In the genomic region with DNA sequence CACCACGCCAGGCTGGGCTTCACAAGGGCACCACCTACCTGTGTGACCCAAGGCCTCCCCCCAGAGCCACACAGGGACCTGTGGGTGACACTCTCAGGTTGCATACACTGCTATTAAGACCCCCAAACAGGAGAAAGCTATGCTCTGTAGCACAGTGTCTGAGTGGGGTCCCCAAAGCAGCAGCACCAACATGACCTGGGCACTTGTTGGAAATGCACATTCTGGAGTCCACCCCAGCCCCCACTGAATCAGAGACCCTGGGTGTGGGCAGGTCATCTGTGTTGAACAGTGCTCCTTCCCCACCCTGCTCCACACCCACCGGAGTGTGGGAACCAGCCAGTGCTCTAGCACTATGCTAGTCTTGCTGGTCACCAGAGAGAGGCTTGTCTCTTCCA, we compare ENCODE assay signal across 16 cellular contexts.
A peak's percentile ranks its signal among the peaks of the same experiment; 100 is the strongest.
DNase-seq lines count a peak whose midpoint lies in the region; ATAC-seq and TF ChIP-seq lines count a peak whose summit lies in the region.
"Had no signal": no experiment of that assay in that cellular context is flagged by ENCODE, and none has a peak within 500 bp of the region (broad histone marks: within the 10 kb centered on the region; RNA-seq: fewer than 3 reads in every experiment).

No MANE protein-coding gene starts in this region.

- TF ChIP-seq CTCF in DND-41 (IDR thresholded peaks at IDR 0.05; ENCODE audit: borderline replicate concordance, extremely low read depth, low read length, poor library complexity, severe bottlenecking) (no peak), RWPE2 (IDR thresholded peaks at IDR 0.05; ENCODE audit: poor library complexity, severe bottlenecking) (no peak), spleen (IDR thresholded peaks at IDR 0.05 in 8 of 11, conservative IDR thresholded peaks at IDR 0.05 in 3 of 11) (no peak)

- TF ChIP-seq POLR2A in spleen (IDR thresholded peaks at IDR 0.05) = no peak

- intact Hi-C loops in spleen (cut with DNase I; ENCODE audit: low total_unique reads) = no loop called here

- no peaks in the 10 kb centered on the region for H3K4me1 Mint-ChIP-seq in stimulated activated memory B cell treated with anti-CD40 and anti-IgM and Interleukin-4, amounts not matched to agents 10 μg/mL and 1 μg/mL and 100 μg/mL, for 72 hours

- H3K9me3 ChIP-seq in DND-41 (ENCODE audit: insufficient read depth, low read length, severe bottlenecking) (peaks cover 14% of the 10 kb centered on the region), RWPE2 (ENCODE audit: severe bottlenecking) (no peaks in the 10 kb centered on the region), spleen (peaks cover 0 to 4% (median 0%) of the 10 kb centered on the region in 8 donors)
- H3K9me3 ChIP-seq: SJCRH30 had no signal

- H3K4me1 ChIP-seq in DND-41 (ENCODE audit: insufficient read depth, low read length) = peaks cover 9% of the 10 kb centered on the region; the same call in 1 of the 2 replicates
- H3K4me1 ChIP-seq in RWPE2 (ENCODE audit: insufficient read depth, poor library complexity, severe bottlenecking) = no peaks in the 10 kb centered on the region
- no peaks in the 10 kb centered on the region for H3K4me1 ChIP-seq in spleen
- H3K4me1 ChIP-seq: SJCRH30 had no signal

- H3K79me2 ChIP-seq in DND-41 (ENCODE audit: insufficient read depth, low read length) = peaks cover 86% of the 10 kb centered on the region

- no peak overlapping the region for H3K27ac Mint-ChIP-seq in stimulated activated memory B cell treated with anti-CD40 and anti-IgM and Interleukin-4, amounts not matched to agents 10 μg/mL and 1 μg/mL and 100 μg/mL, for 72 hours
- H3K27ac Mint-ChIP-seq: CD4-positive, CD25-positive, alpha-beta regulatory T cell; HFFc6 had no signal

- no peak overlapping the region for H3K9ac ChIP-seq in DND-41 (ENCODE audit: low read depth, low read length)

- DNase-seq in DND-41 (no peak), RWPE2 (ENCODE audit: low spot score) (no peak), mesenteric fat pad (ENCODE audit: low spot score) (peak; percentile 69), spleen (no peak)
- DNase-seq: CD4-positive, CD25-positive, alpha-beta regulatory T cell; HFFc6; KG1; NCI-H1092 treated with DMSO at 0.1 percent for 48 hours; NCI-H1436 treated with DMSO at 0.1 percent for 48 hours; NCI-H1930; NCI-H748 treated with DMSO at 0.1 percent for 48 hours; SJCRH30 had no signal

- H3K36me3 ChIP-seq in DND-41 (ENCODE audit: insufficient read depth, low read length) (peaks cover 90% of the 10 kb centered on the region), RWPE2 (ENCODE audit: low read depth) (no peaks in the 10 kb centered on the region), spleen (peaks cover 0 to 5% (median 0%) of the 10 kb centered on the region in 6 donors)
- H3K36me3 ChIP-seq: SJCRH30 had no signal

- no peak overlapping the region for H3K4me2 ChIP-seq in DND-41 (ENCODE audit: insufficient read depth, low read length)

- H3K36me3 Mint-ChIP-seq in stimulated activated memory B cell treated with anti-CD40 and anti-IgM and Interleukin-4, amounts not matched to agents 10 μg/mL and 1 μg/mL and 100 μg/mL, for 72 hours = no peaks in the 10 kb centered on the region

- peaks cover 3% of the 10 kb centered on the region for H3K9me3 Mint-ChIP-seq in stimulated activated memory B cell treated with anti-CD40 and anti-IgM and Interleukin-4, amounts not matched to agents 10 μg/mL and 1 μg/mL and 100 μg/mL, for 72 hours

- H3K27me3 Mint-ChIP-seq in stimulated activated memory B cell treated with anti-CD40 and anti-IgM and Interleukin-4, amounts not matched to agents 10 μg/mL and 1 μg/mL and 100 μg/mL, for 72 hours = no peaks in the 10 kb centered on the region
- H3K27me3 Mint-ChIP-seq: CD4-positive, CD25-positive, alpha-beta regulatory T cell had no signal

- H3K27me3 ChIP-seq in DND-41 (ENCODE audit: insufficient read depth, low read length, poor library complexity) = no peaks in the 10 kb centered on the region
- H3K27me3 ChIP-seq in RWPE2 (ENCODE audit: insufficient read depth, poor library complexity, severe bottlenecking) = peaks cover 4% of the 10 kb centered on the region
- H3K27me3 ChIP-seq in spleen (replicated peaks in 1 of 7) = peaks cover 0 to 5% (median 0%) of the 10 kb centered on the region in 7 donors
- H3K27me3 ChIP-seq: SJCRH30 had no signal

- no peak overlapping the region for H3K4me3 Mint-ChIP-seq in stimulated activated memory B cell treated with anti-CD40 and anti-IgM and Interleukin-4, amounts not matched to agents 10 μg/mL and 1 μg/mL and 100 μg/mL, for 72 hours
- H3K4me3 Mint-ChIP-seq: CD4-positive, CD25-positive, alpha-beta regulatory T cell; HFFc6 had no signal

- WGBS in spleen, 5 donors = 60 to 88% (median 81%) methylated on average over 2 of the region's 2 CpGs

- H3K4me3 ChIP-seq in DND-41 (ENCODE audit: low read depth in 1 of 2, low read length in 2 of 2) (no peak overlapping the region), RWPE2 (ENCODE audit: severe bottlenecking) (no peak overlapping the region), spleen (no peak overlapping the region)
- H3K4me3 ChIP-seq: SJCRH30 had no signal

- H3K27ac ChIP-seq in DND-41 (ENCODE audit: low read length) (peak overlapping the region; percentile 51), RWPE2 (ENCODE audit: poor library complexity, severe bottlenecking) (no peak overlapping the region), spleen (no peak overlapping the region)
- H3K27ac ChIP-seq: RWPE1, SJCRH30 had no signal

- no peak overlapping the region for H2AFZ ChIP-seq in DND-41 (ENCODE audit: low read depth, low read length)

- H4K20me1 ChIP-seq in DND-41 (ENCODE audit: insufficient read depth, low read length) = peaks cover 7% of the 10 kb centered on the region

- ATAC-seq in DND-41 (ENCODE audit: insufficient read depth, low read depth) (0 out of 3 replicates have a peak, but pooled peaks have one; percentile 19), RWPE2 (ENCODE audit: low read depth) (peak; percentile 8; the same call in 1 of the 3 replicates), HG02970 (IDR thresholded peaks at IDR 0.05; ENCODE audit: low FRiP score, unreplicated experiment) (no peak), GM18519 (IDR thresholded peaks at IDR 0.05; ENCODE audit: low FRiP score, unreplicated experiment) (no peak)
- peak; percentile 55 for ATAC-seq in stimulated activated memory B cell treated with anti-CD40 and anti-IgM and Interleukin-4, amounts not matched to agents 10 μg/mL and 1 μg/mL and 100 μg/mL, for 72 hours

Comparison
In these comparisons a context has a peak if more than half of its experiments do, and no peak if none do; other contexts are left out.
1. ATAC-seq: peak in DND-41 (single experiment), RWPE2 (single experiment) and stimulated activated memory B cell treated with anti-CD40 and anti-IgM and Interleukin-4, amounts not matched to agents 10 μg/mL and 1 μg/mL and 100 μg/mL, for 72 hours (single experiment); none in HG02970 (single experiment) and GM18519 (single experiment).